Comparison of ENCODE assay signal across 30 cellular contexts in the genomic region with DNA sequence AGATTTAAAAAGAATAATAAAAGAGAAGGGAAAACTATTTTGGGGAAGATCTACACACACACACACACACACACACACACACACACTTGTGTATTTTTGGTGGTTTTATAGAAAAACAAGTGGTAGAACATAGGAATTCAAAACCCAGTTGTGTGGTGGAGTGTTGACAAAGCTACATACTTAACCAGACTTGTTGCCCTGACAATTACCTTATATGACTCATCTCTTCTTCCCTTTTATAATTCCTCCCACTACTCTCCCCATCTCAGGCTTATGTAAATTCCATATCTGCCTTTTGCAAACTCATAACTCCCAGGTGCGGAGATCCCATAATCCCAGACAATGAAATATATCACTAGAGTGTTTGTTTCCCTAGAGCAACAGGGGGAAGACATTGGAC.
DNase-seq lines count a peak whose midpoint lies in the region; FAIRE-seq and TF ChIP-seq lines count a peak whose summit lies in the region.
"Had no signal": no experiment of that assay in that cellular context is flagged by ENCODE, and none has a peak within 500 bp of the region (broad histone marks: within the 10 kb centered on the region; RNA-seq: fewer than 3 reads in every experiment).

No MANE protein-coding gene starts in this region.

- DNase-seq in NCI-H510A treated with DMSO at 0.1 percent for 48 hours (lab: John Stamatoyannopoulos, UW): peak; percentile 22
- no peak for DNase-seq in NCI-H510A (lab: John Stamatoyannopoulos, UW)
- peak; percentile 3 for DNase-seq in M059J (ENCODE audit: low read depth)
- DNase-seq in astrocyte (ENCODE audit: low read depth): peak; percentile 61
- DNase-seq in non-pigmented ciliary epithelial cell (ENCODE audit: low read depth): peak; percentile 35
- DNase-seq in endodermal cell: no peak
- no peak for DNase-seq in osteocyte (ENCODE audit: extremely low spot score, unreplicated experiment)
- DNase-seq in KBM-7: no peak
- DNase-seq: activated CD4-positive, alpha-beta T cell treated with anti-CD3 and anti-CD28 coated beads, Interleukin-2, amount 50 U/mL, for 4 hours; activated CD8-positive, alpha-beta memory T cell treated with anti-CD3 and anti-CD28 coated beads, Interleukin-2, amount 50 U/mL, for 48 hours; aorta; CD4-positive, CD25-positive, alpha-beta regulatory T cell; central memory CD4-positive, alpha-beta T cell; dermis blood vessel endothelial cell; GM23248; HFFc6; hippocampal formation; Karpas-422; MV-4-11; naive B cell; NCI-H2171 treated with DMSO at 0.1 percent for 48 hours; NCI-H774; psoas muscle; stimulated activated naive CD4-positive, alpha-beta T cell; uterus had no signal

- no peaks in the 10 kb centered on the region for H4K20me1 ChIP-seq in astrocyte (ENCODE audit: insufficient read depth, low read length)

- H3K36me3 ChIP-seq in astrocyte (ENCODE audit: insufficient read depth, low read length): no peaks in the 10 kb centered on the region
- no peaks in the 10 kb centered on the region for H3K36me3 ChIP-seq in endodermal cell (ENCODE audit: control insufficient read depth, insufficient read depth, low read length)
- H3K36me3 ChIP-seq: gastroesophageal sphincter, neutrophil, uterus had no signal

- H3K9me3 Mint-ChIP-seq in astrocyte (ENCODE audit: unreplicated experiment) (no peaks in the 10 kb centered on the region), endodermal cell (no peaks in the 10 kb centered on the region), osteocyte (ENCODE audit: unreplicated experiment) (no peaks in the 10 kb centered on the region)

- H3K4me3 Mint-ChIP-seq in astrocyte (ENCODE audit: unreplicated experiment) (no peak overlapping the region), endodermal cell (no peak overlapping the region), osteocyte (ENCODE audit: unreplicated experiment) (no peak overlapping the region)
- H3K4me3 Mint-ChIP-seq: activated T-helper 17 cell treated with anti-CD3 and anti-CD28 coated beads, Interleukin-2, amount 50 U/mL, for 72 hours; CD4-positive, CD25-positive, alpha-beta regulatory T cell; HFFc6; mesothelial cell of epicardium; naive B cell had no signal

- no peak overlapping the region for H3K4me3 ChIP-seq in astrocyte (ENCODE audit: insufficient read depth, low read depth, low read length)
- no peak overlapping the region for H3K4me3 ChIP-seq in endodermal cell (ENCODE audit: low read length)
- H3K4me3 ChIP-seq: gastroesophageal sphincter, GM23248, psoas muscle, uterus had no signal

- no peak overlapping the region for H3K4me2 ChIP-seq in astrocyte (ENCODE audit: low read length)

- H3K4me1 ChIP-seq in astrocyte (ENCODE audit: insufficient read depth, low read length) (no peaks in the 10 kb centered on the region), endodermal cell (ENCODE audit: control insufficient read depth, insufficient read depth, low read length) (no peaks in the 10 kb centered on the region)
- H3K4me1 ChIP-seq: gastroesophageal sphincter, psoas muscle, uterus had no signal

- in situ Hi-C loops in KBM-7 (cut with MboI; ENCODE audit: low pct_unique_long_range_greater_than_20kb, low sequenced_read_pairs): no loop called here

- no peak overlapping the region for H3K9ac ChIP-seq in astrocyte (ENCODE audit: low read length)
- no peak overlapping the region for H3K9ac ChIP-seq in endodermal cell (ENCODE audit: extremely low read depth, low read length, poor library complexity, severe bottlenecking)
- H3K9ac ChIP-seq: GM23248 had no signal

- TF ChIP-seq CTCF in astrocyte (IDR thresholded peaks at IDR 0.05; ENCODE audit: insufficient read depth, low read depth, low read length): no peak
- no peak for TF ChIP-seq CTCF in endodermal cell (conservative IDR thresholded peaks at IDR 0.05)
- no peak for TF ChIP-seq CTCF in osteocyte (IDR thresholded peaks at IDR 0.05)

- FAIRE-seq in astrocyte (lab: Jason Lieb, UNC): no peak

- H3K4me1 Mint-ChIP-seq in astrocyte (ENCODE audit: low read depth, unreplicated experiment) (peaks cover 2% of the 10 kb centered on the region), endodermal cell (no peaks in the 10 kb centered on the region), osteocyte (ENCODE audit: unreplicated experiment) (peaks cover 2% of the 10 kb centered on the region)
- H3K4me1 Mint-ChIP-seq: activated T-helper 17 cell treated with anti-CD3 and anti-CD28 coated beads, Interleukin-2, amount 50 U/mL, for 72 hours; CD4-positive, CD25-positive, alpha-beta regulatory T cell; mesothelial cell of epicardium; naive B cell had no signal

- H3K36me3 Mint-ChIP-seq in astrocyte (ENCODE audit: low read depth, unreplicated experiment) (no peaks in the 10 kb centered on the region), endodermal cell (ENCODE audit: low read depth) (no peaks in the 10 kb centered on the region), osteocyte (ENCODE audit: unreplicated experiment) (no peaks in the 10 kb centered on the region)
- H3K36me3 Mint-ChIP-seq: activated naive CD4-positive, alpha-beta T cell treated with anti-CD3 and anti-CD28 coated beads, Interleukin-2, amount 50 U/mL, for 72 hours; CD4-positive, CD25-positive, alpha-beta regulatory T cell; mesothelial cell of epicardium; naive B cell had no signal

- 89% methylated on average over 1 of the region's 1 CpG; no CpG with 5 or more reads in 1 of the 2 experiments for WGBS in endodermal cell (ENCODE audit: insufficient coverage in 1 of 2, insufficient read length in 1 of 2), 2 experiments

- H3K27ac Mint-ChIP-seq in astrocyte (ENCODE audit: unreplicated experiment): no peak overlapping the region
- H3K27ac Mint-ChIP-seq in endodermal cell: no peak overlapping the region
- no peak overlapping the region for H3K27ac Mint-ChIP-seq in osteocyte (ENCODE audit: unreplicated experiment)
- H3K27ac Mint-ChIP-seq: activated naive CD4-positive, alpha-beta T cell treated with anti-CD3 and anti-CD28 coated beads, Interleukin-2, amount 50 U/mL, for 72 hours; activated T-helper 17 cell treated with anti-CD3 and anti-CD28 coated beads, Interleukin-2, amount 50 U/mL, for 72 hours; CD4-positive, CD25-positive, alpha-beta regulatory T cell; HFFc6; mesothelial cell of epicardium; naive B cell had no signal

- H2AFZ ChIP-seq in astrocyte (ENCODE audit: low read depth, low read length): no peak overlapping the region
- H2AFZ ChIP-seq: GM23248 had no signal

- H3K9me3 ChIP-seq in astrocyte (ENCODE audit: insufficient read depth, low read depth, low read length) (no peaks in the 10 kb centered on the region), endodermal cell (ENCODE audit: control insufficient read depth, low read length) (no peaks in the 10 kb centered on the region)
- H3K9me3 ChIP-seq: gastroesophageal sphincter, neutrophil, psoas muscle, uterus had no signal

- H3K27me3 Mint-ChIP-seq in astrocyte (ENCODE audit: low read depth, unreplicated experiment) (no peaks in the 10 kb centered on the region), endodermal cell (ENCODE audit: insufficient read depth) (no peaks in the 10 kb centered on the region), osteocyte (ENCODE audit: unreplicated experiment) (no peaks in the 10 kb centered on the region)
- H3K27me3 Mint-ChIP-seq: activated T-helper 17 cell treated with anti-CD3 and anti-CD28 coated beads, Interleukin-2, amount 50 U/mL, for 72 hours; CD4-positive, CD25-positive, alpha-beta regulatory T cell; naive B cell had no signal

- H3K27ac ChIP-seq in astrocyte (ENCODE audit: low read depth, low read length): no peak overlapping the region
- no peak overlapping the region for H3K27ac ChIP-seq in endodermal cell (ENCODE audit: low read depth, low read length)
- H3K27ac ChIP-seq: gastroesophageal sphincter, GM23248, neutrophil, psoas muscle, uterus had no signal

- no peaks in the 10 kb centered on the region for H3K79me2 ChIP-seq in astrocyte (ENCODE audit: insufficient read depth, low read length)

- H3K27me3 ChIP-seq in astrocyte (ENCODE audit: insufficient read depth, low read length) (no peaks in the 10 kb centered on the region), endodermal cell (ENCODE audit: control insufficient read depth, insufficient read depth, low read length, poor library complexity, severe bottlenecking) (no peaks in the 10 kb centered on the region)
- H3K27me3 ChIP-seq: gastroesophageal sphincter, neutrophil, uterus had no signal

Comparison
In these comparisons a context has a peak if more than half of its experiments do, and no peak if none do; other contexts are left out.
1. DNase-seq: peak in NCI-H510A treated with DMSO at 0.1 percent for 48 hours (single experiment), M059J (single experiment), astrocyte (single experiment) and non-pigmented ciliary epithelial cell (single experiment); none in NCI-H510A (single experiment), endodermal cell (single experiment), osteocyte (single experiment) and KBM-7 (single experiment).